Comparison of ENCODE assay signal across 13 cellular contexts in genomic region chr6:22363166-22363965, GRCh38.
DNase-seq lines count a peak whose midpoint lies in the region; ATAC-seq and TF ChIP-seq lines count a peak whose summit lies in the region.
"Had no signal": no experiment of that assay in that cellular context is flagged by ENCODE, and none has a peak within 500 bp of the region (broad histone marks: within the 10 kb centered on the region; RNA-seq: fewer than 3 reads in every experiment).

No MANE protein-coding gene starts in this region.

- peaks cover 24% of the 10 kb centered on the region for H3K4me1 ChIP-seq in suprapubic skin
- H3K4me1 ChIP-seq: left lung had no signal

- peaks cover 3% of the 10 kb centered on the region for H3K9me3 ChIP-seq in suprapubic skin
- H3K9me3 ChIP-seq: left lung had no signal

- 67% methylated on average over 2 of the region's 2 CpGs for WGBS in suprapubic skin

- peak; percentile 3 for DNase-seq in NCI-H2107 treated with DMSO at 0.1 percent for 48 hours (lab: John Stamatoyannopoulos, UW; ENCODE audit: unreplicated experiment)
- DNase-seq in NCI-H2107 (lab: John Stamatoyannopoulos, UW): no peak
- DNase-seq in NCI-H2196 (lab: John Stamatoyannopoulos, UW; ENCODE audit: unreplicated experiment): peak; percentile 70
- peak; percentile 3 for DNase-seq in dermis blood vessel endothelial cell
- no peak for DNase-seq in suprapubic skin (ENCODE audit: low spot score in 2 of 2)
- DNase-seq in Kasumi-1 (lab: John Stamatoyannopoulos, UW): no peak
- DNase-seq in COLO829 (ENCODE audit: low spot score): no peak
- DNase-seq: activated T-cell treated with anti-CD3 and anti-CD28 coated beads, Interleukin-2, amount 50 U/mL, for 24 hours; left lung; NCI-H524 treated with DMSO at 0.1 percent for 48 hours; T-helper 9 cell had no signal

- H3K36me3 ChIP-seq in suprapubic skin: no peaks in the 10 kb centered on the region
- H3K36me3 ChIP-seq: left lung had no signal

- ATAC-seq in GM18517 (IDR thresholded peaks at IDR 0.05; ENCODE audit: unreplicated experiment): no peak
- ATAC-seq: left lung had no signal

- no peak for TF ChIP-seq CTCF in suprapubic skin (IDR thresholded peaks at IDR 0.05)

- TF ChIP-seq POLR2A in suprapubic skin (IDR thresholded peaks at IDR 0.05): no peak

- TF ChIP-seq EP300 in suprapubic skin (IDR thresholded peaks at IDR 0.05): no peak

- no peaks in the 10 kb centered on the region for H3K27me3 ChIP-seq in suprapubic skin
- H3K27me3 ChIP-seq: left lung had no signal

- peak overlapping the region; percentile 14 for H3K27ac ChIP-seq in suprapubic skin
- H3K27ac ChIP-seq: 22Rv1, left lung had no signal

- H3K4me3 ChIP-seq in suprapubic skin: no peak overlapping the region
- H3K4me3 ChIP-seq: left lung had no signal

Comparison
In these comparisons a context has a peak if more than half of its experiments do, and no peak if none do; other contexts are left out.
1. DNase-seq: peak in NCI-H2107 treated with DMSO at 0.1 percent for 48 hours (single experiment), NCI-H2196 (single experiment) and dermis blood vessel endothelial cell (single experiment); none in NCI-H2107 (single experiment), suprapubic skin (0 of 2), Kasumi-1 (0 of 2) and COLO829 (single experiment).